15 cellular contexts compared by ENCODE assay signal in the genomic region with DNA sequence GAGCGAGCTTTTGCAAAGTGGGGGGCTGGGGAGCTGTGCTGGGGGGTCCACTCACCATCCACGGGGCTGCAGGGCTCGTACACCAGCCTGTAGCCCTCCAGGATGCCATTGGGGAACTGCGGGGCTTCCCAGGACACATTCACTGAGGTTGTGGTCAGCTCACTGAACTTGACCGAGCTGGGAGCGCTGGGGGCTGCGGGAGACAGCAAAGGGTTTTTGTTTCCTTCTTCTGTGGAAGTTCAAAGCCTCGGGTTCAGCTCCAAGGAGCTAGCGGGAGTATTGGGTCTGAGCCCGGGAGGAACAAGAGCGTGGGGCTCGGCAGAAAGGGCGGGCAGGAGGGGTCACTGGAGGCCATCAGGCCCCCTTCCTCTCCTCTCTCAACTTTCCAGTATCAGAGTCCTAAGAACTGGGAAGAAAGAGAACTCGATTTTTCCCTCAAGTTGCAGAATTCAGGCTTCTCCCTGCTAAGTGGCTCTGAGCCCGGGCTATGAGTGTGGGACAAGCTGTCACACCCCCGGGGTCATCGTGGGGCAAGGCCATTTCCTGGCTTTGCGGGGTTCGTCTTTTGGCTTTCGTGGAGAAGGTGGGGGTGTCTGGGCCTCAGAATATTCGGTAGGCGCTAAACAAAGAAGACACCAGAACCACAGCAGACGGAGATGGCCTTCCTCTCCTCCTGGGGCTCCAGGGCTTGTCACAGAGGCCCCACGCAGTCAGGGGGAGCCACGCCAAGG. TPM values are rescaled to one million over a fixed set of nuclear protein-coding genes. Genes with fewer than 3 reads are reported as not detected.
DNase-seq lines count a peak whose midpoint lies in the region; ATAC-seq, FAIRE-seq and TF ChIP-seq lines count a peak whose summit lies in the region.
"Had no signal": no experiment of that assay in that cellular context is flagged by ENCODE, and none has a peak within 500 bp of the region (broad histone marks: within the 10 kb centered on the region; RNA-seq: fewer than 3 reads in every experiment).

No MANE protein-coding gene starts in this region.

- no peak for TF ChIP-seq CTCF in adrenal gland (IDR thresholded peaks at IDR 0.05)
- TF ChIP-seq CTCF in heart right ventricle (IDR thresholded peaks at IDR 0.05), result no peak
- no peak for TF ChIP-seq CTCF in neural progenitor cell (IDR thresholded peaks at IDR 0.05)
- no peak for TF ChIP-seq CTCF in transverse colon (IDR thresholded peaks at IDR 0.05)

- H3K27ac Mint-ChIP-seq in neural progenitor cell, result peak overlapping the region; percentile 39
- H3K27ac Mint-ChIP-seq in activated naive CD4-positive, alpha-beta T cell treated with anti-CD3 and anti-CD28 coated beads, Interleukin-2, amount 50 U/mL, for 72 hours, result peak overlapping the region in 1 of 2 donors; percentile 28
- H3K27ac Mint-ChIP-seq: activated naive CD4-positive, alpha-beta T cell treated with anti-CD3 and anti-CD28 coated beads for 36 hours had no signal

- peak in 7 of 8 donors; percentile 1 to 21 (median 5) for ATAC-seq in heart right ventricle
- no peak for ATAC-seq in activated naive CD4-positive, alpha-beta T cell treated with anti-CD3 and anti-CD28 coated beads, Interleukin-2, amount 50 U/mL, for 72 hours

- H3K4me3 Mint-ChIP-seq in neural progenitor cell, result peak overlapping the region; percentile 27
- H3K4me3 Mint-ChIP-seq: activated naive CD4-positive, alpha-beta T cell treated with anti-CD3 and anti-CD28 coated beads for 36 hours; central memory CD8-positive, alpha-beta T cell had no signal

- no peak for TF ChIP-seq EP300 in transverse colon (IDR thresholded peaks at IDR 0.05; ENCODE audit: low read depth)

- peaks cover 0 to 17% of the 10 kb centered on the region in 2 donors for H3K4me1 ChIP-seq in adrenal gland (replicated peaks in 1 of 2)
- H3K4me1 ChIP-seq in heart right ventricle, result peaks cover 12 to 35% (median 29%) of the 10 kb centered on the region in 9 donors
- peaks cover 45% of the 10 kb centered on the region for H3K4me1 ChIP-seq in neural progenitor cell
- peaks cover 0 to 6% (median 0%) of the 10 kb centered on the region in 4 donors for H3K4me1 ChIP-seq in transverse colon

- in situ Hi-C loops in transverse colon (cut with MboI; ENCODE audit: low pct_ligation_motif_present in 1 of 4, low pct_unique_long_range_greater_than_20kb in 1 of 4, low sequenced_read_pairs in 3 of 4), result loop anchor here in 3 of 4 donors (25.0 kb wide), 2 partner anchors 628 to 803 kb away; no protein-coding TSS in a partner anchor

- H3K9me3 ChIP-seq in adrenal gland (replicated peaks in 1 of 3) (no peaks in the 10 kb centered on the region), heart right ventricle (no peaks in the 10 kb centered on the region), neural progenitor cell (ENCODE audit: low read depth) (no peaks in the 10 kb centered on the region), transverse colon (no peaks in the 10 kb centered on the region)
- H3K9me3 ChIP-seq: BE2C had no signal

- FAIRE-seq in urothelium cell line (lab: Jason Lieb, UNC), result no peak

- no peaks in the 10 kb centered on the region for H3K9me3 Mint-ChIP-seq in neural progenitor cell
- H3K9me3 Mint-ChIP-seq in activated naive CD4-positive, alpha-beta T cell treated with anti-CD3 and anti-CD28 coated beads, Interleukin-2, amount 50 U/mL, for 72 hours, result no peaks in the 10 kb centered on the region
- H3K9me3 Mint-ChIP-seq: activated naive CD4-positive, alpha-beta T cell treated with anti-CD3 and anti-CD28 coated beads for 36 hours; central memory CD8-positive, alpha-beta T cell had no signal

- H3K27me3 ChIP-seq in adrenal gland (no peaks in the 10 kb centered on the region), heart right ventricle (no peaks in the 10 kb centered on the region), neural progenitor cell (no peaks in the 10 kb centered on the region), transverse colon (no peaks in the 10 kb centered on the region)
- H3K27me3 ChIP-seq: BE2C had no signal

- intact Hi-C loops in adrenal gland (cut with DNase I) (loop anchor here in 1 of 2 donors (5.0 kb wide), 2 partner anchors 53 to 163 kb away; a partner anchor contains a TSS), heart right ventricle (cut with DNase I) (loop anchor here (5.0 to 10.0 kb wide), 6 partner anchors 51 to 641 kb away; a partner anchor contains a TSS), transverse colon (cut with DNase I; ENCODE audit: low total_unique reads) (no loop called here)

- 45 to 58% (median 48%) methylated on average over 16 to 25 of the region's 25 CpGs for WGBS in adrenal gland, 4 donors
- 43 to 60% methylated on average over 25 of the region's 25 CpGs for WGBS in heart right ventricle, 2 donors
- 79 to 83% methylated on average over 1 to 25 of the region's 25 CpGs for WGBS in transverse colon (ENCODE audit: low coverage in 1 of 2), 2 donors

- peaks cover 57% of the 10 kb centered on the region for H3K4me1 Mint-ChIP-seq in neural progenitor cell
- H3K4me1 Mint-ChIP-seq: central memory CD8-positive, alpha-beta T cell had no signal

- peaks cover 56% of the 10 kb centered on the region for H3F3A ChIP-seq in neural progenitor cell (ENCODE audit: low read depth)

- H3K4me3 ChIP-seq in adrenal gland, result no peak overlapping the region
- H3K4me3 ChIP-seq in heart right ventricle, result peak overlapping the region in 6 of 10 donors; percentile 4 to 24 (median 9)
- no peak overlapping the region for H3K4me3 ChIP-seq in neural progenitor cell
- H3K4me3 ChIP-seq in transverse colon, result no peak overlapping the region

- peaks cover 11% of the 10 kb centered on the region for H3K27me3 Mint-ChIP-seq in neural progenitor cell (ENCODE audit: insufficient read depth, low read depth)

- peak overlapping the region; percentile 31 for H3K4me2 ChIP-seq in neural progenitor cell

- DNase-seq in adrenal gland (peak in 1 of 7 donors; percentile 26), heart right ventricle (peak in 1 of 2 donors; percentile 40), neural progenitor cell (ENCODE audit: low spot score) (no peak), transverse colon (no peak), NCI-H345 treated with DMSO at 0.1 percent for 48 hours (lab: John Stamatoyannopoulos, UW; ENCODE audit: unreplicated experiment) (no peak), urothelium cell line (ENCODE audit: low spot score) (no peak), DMS53 treated with DMSO at 0.1 percent for 48 hours (lab: John Stamatoyannopoulos, UW; ENCODE audit: unreplicated experiment) (no peak)
- DNase-seq in activated naive CD4-positive, alpha-beta T cell treated with anti-CD3 and anti-CD28 coated beads, Interleukin-2, amount 50 U/mL, for 72 hours (ENCODE audit: low spot score in 2 of 2), result no peak
- DNase-seq: activated CD8-positive, alpha-beta memory T cell treated with anti-CD3 and anti-CD28 coated beads, Interleukin-2, amount 50 U/mL, for 4 hours; activated naive CD4-positive, alpha-beta T cell treated with anti-CD3 and anti-CD28 coated beads for 36 hours; DMS79; NCI-H146; OCI-M1 had no signal

- H3K27ac ChIP-seq in adrenal gland, result peak overlapping the region in 4 of 5 donors; percentile 24 to 85 (median 58)
- H3K27ac ChIP-seq in heart right ventricle, result peak overlapping the region; percentile 65 to 82 (median 74)
- no peak overlapping the region for H3K27ac ChIP-seq in neural progenitor cell
- peak overlapping the region; percentile 17 to 46 (median 35) for H3K27ac ChIP-seq in transverse colon

- H2AFZ ChIP-seq in neural progenitor cell (replicated peaks), result no peak overlapping the region

- no peaks in the 10 kb centered on the region for H3K36me3 ChIP-seq in adrenal gland (replicated peaks in 1 of 2)
- no peaks in the 10 kb centered on the region for H3K36me3 ChIP-seq in heart right ventricle
- no peaks in the 10 kb centered on the region for H3K36me3 ChIP-seq in neural progenitor cell
- H3K36me3 ChIP-seq in transverse colon, result no peaks in the 10 kb centered on the region
- H3K36me3 ChIP-seq: BE2C had no signal

- no peak overlapping the region for H3K9ac ChIP-seq in neural progenitor cell

- TF ChIP-seq POLR2A in adrenal gland (IDR thresholded peaks at IDR 0.05), result no peak
- TF ChIP-seq POLR2A in transverse colon (IDR thresholded peaks at IDR 0.05), result no peak

- peaks cover 35% of the 10 kb centered on the region for H4K20me1 ChIP-seq in neural progenitor cell (ENCODE audit: low read depth)

- peaks cover 17% of the 10 kb centered on the region for H3K36me3 Mint-ChIP-seq in neural progenitor cell
- no peaks in the 10 kb centered on the region for H3K36me3 Mint-ChIP-seq in activated naive CD4-positive, alpha-beta T cell treated with anti-CD3 and anti-CD28 coated beads, Interleukin-2, amount 50 U/mL, for 72 hours

- H3K79me2 ChIP-seq in neural progenitor cell (ENCODE audit: low read depth), result no peaks in the 10 kb centered on the region

RNA-seq across cellular contexts. Expression of a gene that starts 53.6 kb away (rescaled TPM):
- 100 to 1,000 TPM in 6 of 8 donors, 10 to 100 TPM in 2; 87.4 to 172 (median 118) TPM for total RNA-seq in adrenal gland
- 10 to 100 TPM; 24.4 to 43.0 (median 37.6) TPM for polyA plus RNA-seq in adrenal gland
- 10 to 100 TPM; 22.0 to 87.6 (median 32.1) TPM for total RNA-seq in heart right ventricle
- polyA plus RNA-seq in heart right ventricle, result 10 to 100 TPM; 18.6 to 32.8 TPM
- total RNA-seq in neural progenitor cell (ENCODE audit: low replicate concordance), result 10.8 and 28.9 TPM in 2 replicates
- 10 to 100 TPM; 54.9 to 75.6 (median 69.6) TPM for total RNA-seq in transverse colon
- total RNA-seq in activated naive CD4-positive, alpha-beta T cell treated with anti-CD3 and anti-CD28 coated beads, Interleukin-2, amount 50 U/mL, for 72 hours, result 1 to 10 TPM; 1.1 to 1.8 TPM

Comparison
In these comparisons a context has a peak if more than half of its experiments do, and no peak if none do; other contexts are left out.
1. H3K4me3 ChIP-seq: peak in heart right ventricle (6 of 10); none in adrenal gland (0 of 4), neural progenitor cell (single experiment) and transverse colon (0 of 4).
2. ATAC-seq: peak in heart right ventricle (7 of 8); none in activated naive CD4-positive, alpha-beta T cell treated with anti-CD3 and anti-CD28 coated beads, Interleukin-2, amount 50 U/mL, for 72 hours (0 of 2).